In genomic region chr15:46089438-46090044, GRCh38 we compare ENCODE assay signal across 19 cellular contexts.
DNase-seq lines count a peak whose midpoint lies in the region; ATAC-seq and TF ChIP-seq lines count a peak whose summit lies in the region.
"Had no signal": no experiment of that assay in that cellular context is flagged by ENCODE, and none has a peak within 500 bp of the region (broad histone marks: within the 10 kb centered on the region; RNA-seq: fewer than 3 reads in every experiment).

No MANE protein-coding gene starts in this region.

- 18% methylated on average over 4 of the region's 4 CpGs for WGBS in SK-N-SH (ENCODE audit: low lambda C conversion rate)

- intact Hi-C loops in left colon (cut with DNase I, micrococcal nuclease): no loop called here

- no peaks in the 10 kb centered on the region for H3K9me2 ChIP-seq in SK-N-SH

- H3K4me3 ChIP-seq in SK-N-SH (ENCODE audit: low read depth in 2 of 2, low read length in 1 of 2): no peak overlapping the region
- H3K4me3 ChIP-seq: GM23248 had no signal

- no peaks in the 10 kb centered on the region for H3K9me3 ChIP-seq in SK-N-SH

- H3K27ac ChIP-seq in SK-N-SH (ENCODE audit: low read depth in 2 of 2, low read length in 1 of 2): peak overlapping the region in 1 of 2 experiments; percentile 72; a peak in 2 of 4 replicates
- H3K27ac ChIP-seq: GM23248 had no signal

- no peaks in the 10 kb centered on the region for H3K79me2 ChIP-seq in SK-N-SH (ENCODE audit: insufficient read depth)

- H2AFZ ChIP-seq in SK-N-SH (ENCODE audit: low read depth): no peak overlapping the region
- H2AFZ ChIP-seq: GM23248 had no signal

- H3K9ac ChIP-seq in SK-N-SH: no peak overlapping the region
- H3K9ac ChIP-seq: GM23248 had no signal

- H3F3A ChIP-seq in SK-N-SH (replicated peaks; ENCODE audit: insufficient read depth): no peaks in the 10 kb centered on the region

- H3K27ac Mint-ChIP-seq in endothelial cell (ENCODE audit: unreplicated experiment): peak overlapping the region; percentile 43
- H3K27ac Mint-ChIP-seq: IgD-negative memory B cell had no signal

- H3K36me3 Mint-ChIP-seq in endothelial cell (ENCODE audit: low read depth, unreplicated experiment): no peaks in the 10 kb centered on the region
- H3K36me3 Mint-ChIP-seq: IgD-negative memory B cell had no signal

- TF ChIP-seq CTCF in SK-N-SH (IDR thresholded peaks at IDR 0.05) (no peak), endothelial cell (IDR thresholded peaks at IDR 0.05; ENCODE audit: unreplicated experiment) (no peak)

- no peak for ATAC-seq in SK-N-SH treated with all-trans-retinoic acid at 6 μM for 48 hours
- ATAC-seq in HG02642 (IDR thresholded peaks at IDR 0.05; ENCODE audit: poor library complexity, unreplicated experiment): no peak
- no peak for ATAC-seq in left colon

- no peak overlapping the region for H3K4me3 Mint-ChIP-seq in endothelial cell (ENCODE audit: unreplicated experiment)
- H3K4me3 Mint-ChIP-seq: IgD-negative memory B cell had no signal

- CTCF ChIA-PET in SK-N-SH (lab: Yijun Ruan, JAX): interaction anchor here (0.7 to 4.0 kb wide), 5 partner anchors 9 to 295 kb away, joined by 3 to 17 read pairs (median 5); no protein-coding TSS in a partner anchor

- H3K9me3 Mint-ChIP-seq in endothelial cell (ENCODE audit: unreplicated experiment): no peaks in the 10 kb centered on the region

- no peak for TF ChIP-seq RAD21 in SK-N-SH (IDR thresholded peaks at IDR 0.05; ENCODE audit: low read length)

- no peaks in the 10 kb centered on the region for H3K27me3 Mint-ChIP-seq in endothelial cell (ENCODE audit: unreplicated experiment)
- H3K27me3 Mint-ChIP-seq: IgD-negative memory B cell had no signal

- H3K4me2 ChIP-seq in SK-N-SH: no peak overlapping the region

- no peaks in the 10 kb centered on the region for H3K27me3 ChIP-seq in SK-N-SH (ENCODE audit: insufficient read depth)

- DNase-seq in SK-N-SH (no peak), NCI-H69 (lab: John Stamatoyannopoulos, UW) (peak; percentile 64), endothelial cell (ENCODE audit: low spot score) (no peak), pulmonary artery endothelial cell (ENCODE audit: low read depth, low spot score) (peak; percentile 54), NCI-H1694 (lab: John Stamatoyannopoulos, UW) (no peak), left colon (no peak)
- DNase-seq: GF-D8; HCEC 1CT; Kasumi-1; MM.1S; NCI-H1092 treated with DMSO at 0.1 percent for 48 hours; NCI-H187 treated with DMSO at 0.1 percent for 48 hours; NCI-H510A treated with DMSO at 0.1 percent for 48 hours; NK-92 treated with Interleukin-12 subunit alpha and Interleukin-12 subunit beta, amount 100 ng/mL, for 24 hours; SIG-M5 had no signal

- no peaks in the 10 kb centered on the region for H4K20me1 ChIP-seq in SK-N-SH (ENCODE audit: insufficient read depth)

- POLR2A ChIA-PET in SK-N-SH (lab: Yijun Ruan, JAX): no interaction called here

- H3K4me1 ChIP-seq in SK-N-SH (ENCODE audit: control insufficient read depth in 1 of 2, insufficient read depth in 2 of 2, low read depth in 1 of 2, low read length in 1 of 2): no peaks in the 10 kb centered on the region; a peak in 3 of 4 replicates

- no peaks in the 10 kb centered on the region for H3K36me3 ChIP-seq in SK-N-SH (replicated peaks in 1 of 2; ENCODE audit: control insufficient read depth in 1 of 2, insufficient read depth in 2 of 2, low read length in 1 of 2)

- no peaks in the 10 kb centered on the region for H3K4me1 Mint-ChIP-seq in endothelial cell (ENCODE audit: unreplicated experiment)
- H3K4me1 Mint-ChIP-seq: IgD-negative memory B cell had no signal

- TF ChIP-seq EP300 in SK-N-SH (IDR thresholded peaks at IDR 0.05; ENCODE audit: borderline replicate concordance in 1 of 2, low read depth in 1 of 2, low read length in 1 of 2): no peak; a peak in 1 of 4 replicates

TF ChIP-seq in SK-N-SH, 30 proteins besides CTCF, POLR2A, EP300 and RAD21:
- TF ChIP-seq YY1 (IDR thresholded peaks at IDR 0.05; ENCODE audit: low read depth) (no peak), GATA2 (CRISPR knock-in tag; IDR thresholded peaks at IDR 0.05) (peak; percentile 27; the same call in 1 of the 2 replicates)

TF ChIP-seq in SK-N-SH treated with all-trans-retinoic acid at 6 μM for 48 hours, 23 proteins besides CTCF, POLR2A, EP300 and RAD21:
- TF ChIP-seq OSR1 (CRISPR knock-in tag; IDR thresholded peaks at IDR 0.05) (no peak), BACH2 (CRISPR knock-in tag; IDR thresholded peaks at IDR 0.05; ENCODE audit: borderline replicate concordance) (no peak), ZFP3 (CRISPR knock-in tag; IDR thresholded peaks at IDR 0.05) (no peak), ISL1 (CRISPR knock-in tag; IDR thresholded peaks at IDR 0.05) (no peak), ESRRG (CRISPR knock-in tag; IDR thresholded peaks at IDR 0.05) (no peak), TOX (CRISPR knock-in tag; IDR thresholded peaks at IDR 0.05; ENCODE audit: borderline replicate concordance) (no peak), ARNTL (CRISPR knock-in tag; IDR thresholded peaks at IDR 0.05; ENCODE audit: borderline replicate concordance, low read depth) (no peak), TCF4 (CRISPR knock-in tag; IDR thresholded peaks at IDR 0.05; ENCODE audit: borderline replicate concordance) (no peak), PPARA (CRISPR knock-in tag; IDR thresholded peaks at IDR 0.05; ENCODE audit: borderline replicate concordance) (no peak), SNAI2 (CRISPR knock-in tag; IDR thresholded peaks at IDR 0.05) (no peak)
- TF ChIP-seq, protein P1, sequence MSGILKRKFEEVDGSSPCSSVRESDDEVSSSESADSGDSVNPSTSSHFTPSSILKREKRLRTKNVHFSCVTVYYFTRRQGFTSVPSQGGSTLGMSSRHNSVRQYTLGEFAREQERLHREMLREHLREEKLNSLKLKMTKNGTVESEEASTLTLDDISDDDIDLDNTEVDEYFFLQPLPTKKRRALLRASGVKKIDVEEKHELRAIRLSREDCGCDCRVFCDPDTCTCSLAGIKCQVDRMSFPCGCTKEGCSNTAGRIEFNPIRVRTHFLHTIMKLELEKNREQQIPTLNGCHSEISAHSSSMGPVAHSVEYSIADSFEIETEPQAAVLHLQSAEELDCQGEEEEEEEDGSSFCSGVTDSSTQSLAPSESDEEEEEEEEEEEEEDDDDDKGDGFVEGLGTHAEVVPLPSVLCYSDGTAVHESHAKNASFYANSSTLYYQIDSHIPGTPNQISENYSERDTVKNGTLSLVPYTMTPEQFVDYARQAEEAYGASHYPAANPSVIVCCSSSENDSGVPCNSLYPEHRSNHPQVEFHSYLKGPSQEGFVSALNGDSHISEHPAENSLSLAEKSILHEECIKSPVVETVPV (CRISPR knock-in tag; IDR thresholded peaks at IDR 0.05): no peak
- TF ChIP-seq, protein P2, sequence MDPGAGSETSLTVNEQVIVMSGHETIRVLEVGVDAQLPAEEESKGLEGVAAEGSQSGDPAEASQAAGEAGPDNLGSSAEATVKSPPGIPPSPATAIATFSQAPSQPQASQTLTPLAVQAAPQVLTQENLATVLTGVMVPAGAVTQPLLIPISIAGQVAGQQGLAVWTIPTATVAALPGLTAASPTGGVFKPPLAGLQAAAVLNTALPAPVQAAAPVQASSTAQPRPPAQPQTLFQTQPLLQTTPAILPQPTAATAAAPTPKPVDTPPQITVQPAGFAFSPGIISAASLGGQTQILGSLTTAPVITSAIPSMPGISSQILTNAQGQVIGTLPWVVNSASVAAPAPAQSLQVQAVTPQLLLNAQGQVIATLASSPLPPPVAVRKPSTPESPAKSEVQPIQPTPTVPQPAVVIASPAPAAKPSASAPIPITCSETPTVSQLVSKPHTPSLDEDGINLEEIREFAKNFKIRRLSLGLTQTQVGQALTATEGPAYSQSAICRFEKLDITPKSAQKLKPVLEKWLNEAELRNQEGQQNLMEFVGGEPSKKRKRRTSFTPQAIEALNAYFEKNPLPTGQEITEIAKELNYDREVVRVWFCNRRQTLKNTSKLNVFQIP (CRISPR knock-in tag; IDR thresholded peaks at IDR 0.05; ENCODE audit: borderline replicate concordance, low read depth): no peak

Comparison
In these comparisons a context has a peak if more than half of its experiments do, and no peak if none do; other contexts are left out.
1. DNase-seq: peak in NCI-H69 (single experiment) and pulmonary artery endothelial cell (single experiment); none in SK-N-SH (single experiment), endothelial cell (single experiment), NCI-H1694 (single experiment) and left colon (0 of 2).